Comparison of ENCODE assay signal across 23 cellular contexts in genomic region chr16:65116818-65117430, GRCh38. TPM values are rescaled to one million over a fixed set of nuclear protein-coding genes. Genes with fewer than 3 reads are reported as not detected.
DNase-seq lines count a peak whose midpoint lies in the region; ATAC-seq, FAIRE-seq and TF ChIP-seq lines count a peak whose summit lies in the region.
"Had no signal": no experiment of that assay in that cellular context is flagged by ENCODE, and none has a peak within 500 bp of the region (broad histone marks: within the 10 kb centered on the region; RNA-seq: fewer than 3 reads in every experiment).

No MANE protein-coding gene starts in this region.

- H3K79me2 ChIP-seq in astrocyte (ENCODE audit: insufficient read depth, low read length) = peaks cover 99% of the 10 kb centered on the region
- H3K79me2 ChIP-seq in osteoblast (ENCODE audit: insufficient read depth, low read length) = peaks cover 99% of the 10 kb centered on the region

- peaks cover 48% of the 10 kb centered on the region for H3K4me1 Mint-ChIP-seq in astrocyte (ENCODE audit: low read depth, unreplicated experiment)
- no peaks in the 10 kb centered on the region for H3K4me1 Mint-ChIP-seq in activated T-cell treated with anti-CD3 and anti-CD28 coated beads, Interleukin-2, amount 50 U/mL, for 72 hours (ENCODE audit: low read depth)
- H3K4me1 Mint-ChIP-seq: activated naive CD8-positive, alpha-beta T cell treated with anti-CD3 and anti-CD28 coated beads for 36 hours had no signal

- H3K36me3 Mint-ChIP-seq in astrocyte (ENCODE audit: low read depth, unreplicated experiment) = peaks cover 13% of the 10 kb centered on the region
- H3K36me3 Mint-ChIP-seq in activated T-cell treated with anti-CD3 and anti-CD28 coated beads, Interleukin-2, amount 50 U/mL, for 72 hours (ENCODE audit: insufficient read depth in 2 of 2) = peaks cover 2 to 3% of the 10 kb centered on the region in 2 donors
- H3K36me3 Mint-ChIP-seq: activated naive CD8-positive, alpha-beta T cell treated with anti-CD3 and anti-CD28 coated beads for 36 hours had no signal

- peak overlapping the region; percentile 1 for H3K4me3 ChIP-seq in AG10803 (ENCODE audit: low read length)
- no peak overlapping the region for H3K4me3 ChIP-seq in astrocyte (ENCODE audit: insufficient read depth, low read depth, low read length)
- no peak overlapping the region for H3K4me3 ChIP-seq in fibroblast of villous mesenchyme (ENCODE audit: low read depth, low read length)
- peak overlapping the region; percentile 95 for H3K4me3 ChIP-seq in osteoblast (ENCODE audit: insufficient read depth, low read length)
- H3K4me3 ChIP-seq: cardiac muscle cell, lung, Peyer's patch had no signal

- H4K20me1 ChIP-seq in astrocyte (ENCODE audit: insufficient read depth, low read length) (peaks cover 87% of the 10 kb centered on the region), osteoblast (ENCODE audit: insufficient read depth, low read length) (peaks cover 86% of the 10 kb centered on the region)

- no peak for ATAC-seq in activated T-cell treated with anti-CD3 and anti-CD28 coated beads, Interleukin-2, amount 50 U/mL, for 72 hours (replicated peaks in 1 of 2)
- ATAC-seq: naive thymus-derived CD8-positive, alpha-beta T cell had no signal

- peak overlapping the region; percentile 79 for H3K4me3 Mint-ChIP-seq in astrocyte (ENCODE audit: unreplicated experiment)
- H3K4me3 Mint-ChIP-seq in activated T-cell treated with anti-CD3 and anti-CD28 coated beads, Interleukin-2, amount 50 U/mL, for 72 hours = no peak overlapping the region
- H3K4me3 Mint-ChIP-seq: activated naive CD8-positive, alpha-beta T cell treated with anti-CD3 and anti-CD28 coated beads for 36 hours; naive thymus-derived CD8-positive, alpha-beta T cell had no signal

- H3K27me3 ChIP-seq in astrocyte (ENCODE audit: insufficient read depth, low read length) (no peaks in the 10 kb centered on the region), osteoblast (ENCODE audit: insufficient read depth, low read length) (no peaks in the 10 kb centered on the region)
- H3K27me3 ChIP-seq: cardiac muscle cell had no signal

- H3K27ac ChIP-seq in astrocyte (ENCODE audit: low read depth, low read length) (peak overlapping the region; percentile 93), osteoblast (ENCODE audit: low read depth, low read length) (peak overlapping the region; percentile 89)
- H3K27ac ChIP-seq: cardiac muscle cell had no signal

- in situ Hi-C loops in GM13977 (cut with MboI; ENCODE audit: low pct_unique_long_range_greater_than_20kb, low sequenced_read_pairs, unreplicated experiment) = loop anchor here (25.0 kb wide), 1 partner anchor 1755 kb away; no protein-coding TSS in a partner anchor
- in situ Hi-C loops in G401 (cut with HindIII; ENCODE audit: low sequenced_read_pairs) = no loop called here

- no peaks in the 10 kb centered on the region for H3K27me3 Mint-ChIP-seq in astrocyte (ENCODE audit: low read depth, unreplicated experiment)
- H3K27me3 Mint-ChIP-seq in activated T-cell treated with anti-CD3 and anti-CD28 coated beads, Interleukin-2, amount 50 U/mL, for 72 hours (ENCODE audit: low read depth) = peaks cover 8% of the 10 kb centered on the region

- H3K4me1 ChIP-seq in astrocyte (ENCODE audit: insufficient read depth, low read length) (peaks cover 38% of the 10 kb centered on the region), osteoblast (ENCODE audit: insufficient read depth, low read length) (peaks cover 50% of the 10 kb centered on the region)
- H3K4me1 ChIP-seq: Peyer's patch had no signal

- FAIRE-seq in astrocyte (lab: Jason Lieb, UNC) = peak; percentile 9
- FAIRE-seq: keratinocyte, urothelium cell line had no signal

- H3K9me3 ChIP-seq in astrocyte (ENCODE audit: insufficient read depth, low read depth, low read length) = no peaks in the 10 kb centered on the region
- no peaks in the 10 kb centered on the region for H3K9me3 ChIP-seq in osteoblast (ENCODE audit: low read depth, low read length)
- H3K9me3 ChIP-seq: Peyer's patch had no signal

- peak overlapping the region; percentile 98 for H3K9ac ChIP-seq in astrocyte (ENCODE audit: low read length)

- no peak overlapping the region for H2AFZ ChIP-seq in astrocyte (ENCODE audit: low read depth, low read length)
- no peak overlapping the region for H2AFZ ChIP-seq in osteoblast (ENCODE audit: low read length)

- no peak for TF ChIP-seq CTCF in AG10803 (conservative IDR thresholded peaks at IDR 0.05; ENCODE audit: low read length)
- TF ChIP-seq CTCF in astrocyte (IDR thresholded peaks at IDR 0.05; ENCODE audit: insufficient read depth, low read depth, low read length) = no peak
- TF ChIP-seq CTCF in fibroblast of villous mesenchyme (IDR thresholded peaks at IDR 0.05; ENCODE audit: insufficient read depth, low read depth, low read length) = no peak
- no peak for TF ChIP-seq CTCF in osteoblast (IDR thresholded peaks at IDR 0.05; ENCODE audit: extremely low read depth, low read depth, low read length)
- TF ChIP-seq CTCF in GM13977 (IDR thresholded peaks at IDR 0.05; ENCODE audit: extremely low read depth, insufficient read depth, missing control alignments) = no peak

- H3K4me2 ChIP-seq in astrocyte (ENCODE audit: low read length) = peak overlapping the region; percentile 91
- H3K4me2 ChIP-seq in osteoblast (ENCODE audit: insufficient read depth, low read length) = peak overlapping the region; percentile 83

- no peaks in the 10 kb centered on the region for H3K9me3 Mint-ChIP-seq in astrocyte (ENCODE audit: unreplicated experiment)
- no peaks in the 10 kb centered on the region for H3K9me3 Mint-ChIP-seq in activated T-cell treated with anti-CD3 and anti-CD28 coated beads, Interleukin-2, amount 50 U/mL, for 72 hours
- H3K9me3 Mint-ChIP-seq: activated naive CD8-positive, alpha-beta T cell treated with anti-CD3 and anti-CD28 coated beads for 36 hours had no signal

- peak; percentile 48 for DNase-seq in AG10803 (ENCODE audit: low read depth)
- DNase-seq in astrocyte (ENCODE audit: low read depth) = peak; percentile 69
- peak; percentile 45 for DNase-seq in fibroblast of villous mesenchyme (ENCODE audit: low read depth)
- DNase-seq in osteoblast (ENCODE audit: insufficient read length, low spot score, missing footprints) = no peak
- DNase-seq in activated T-cell treated with anti-CD3 and anti-CD28 coated beads, Interleukin-2, amount 50 U/mL, for 72 hours = no peak
- no peak for DNase-seq in cerebellar cortex (ENCODE audit: low spot score)
- no peak for DNase-seq in GM13977 (ENCODE audit: low spot score)
- no peak for DNase-seq in G401 (ENCODE audit: low spot score)
- DNase-seq: ACHN; activated CD4-positive, CD25-positive, alpha-beta regulatory T cell treated with anti-CD3 and anti-CD28 coated beads, Interleukin-2, amount 50 U/mL, for 72 hours; activated CD8-positive, alpha-beta memory T cell treated with anti-CD3 and anti-CD28 coated beads for 24 hours; activated naive CD8-positive, alpha-beta T cell treated with anti-CD3 and anti-CD28 coated beads for 36 hours; effector memory CD4-positive, alpha-beta T cell; KG1; naive thymus-derived CD8-positive, alpha-beta T cell; NCI-H1930; NCI-H226; Peyer's patch had no signal

- H3K36me3 ChIP-seq in astrocyte (ENCODE audit: insufficient read depth, low read length) (peaks cover 42% of the 10 kb centered on the region), osteoblast (ENCODE audit: insufficient read depth, low read length) (peaks cover 44% of the 10 kb centered on the region)
- H3K36me3 ChIP-seq: cardiac muscle cell, Peyer's patch had no signal

- peak overlapping the region; percentile 42 for H3K27ac Mint-ChIP-seq in astrocyte (ENCODE audit: unreplicated experiment)
- H3K27ac Mint-ChIP-seq in activated T-cell treated with anti-CD3 and anti-CD28 coated beads, Interleukin-2, amount 50 U/mL, for 72 hours = no peak overlapping the region
- H3K27ac Mint-ChIP-seq: activated naive CD8-positive, alpha-beta T cell treated with anti-CD3 and anti-CD28 coated beads for 36 hours; naive thymus-derived CD8-positive, alpha-beta T cell; progenitor cell of endocrine pancreas had no signal

RNA-seq across cellular contexts. Expression of gene CDH11, which starts 4.9 kb away (rescaled TPM):
- 313 and 509 TPM in 2 replicates for total RNA-seq in astrocyte
- 265 and 290 TPM in 2 replicates for total RNA-seq in fibroblast of villous mesenchyme
- total RNA-seq in osteoblast = 1,097 and 1,116 TPM in 2 replicates
- not detected for total RNA-seq in activated T-cell treated with anti-CD3 and anti-CD28 coated beads, Interleukin-2, amount 50 U/mL, for 72 hours
- total RNA-seq in G401 (2014; rRNA removed; shearing (Covaris generic)) = not detected in 2 replicates
- total RNA-seq: activated naive CD8-positive, alpha-beta T cell treated with anti-CD3 and anti-CD28 coated beads for 36 hours; naive thymus-derived CD8-positive, alpha-beta T cell had no signal

Comparison
In these comparisons a context has a peak if more than half of its experiments do, and no peak if none do; other contexts are left out.
1. DNase-seq: peak in AG10803 (single experiment), astrocyte (single experiment) and fibroblast of villous mesenchyme (single experiment); none in osteoblast (single experiment), activated T-cell treated with anti-CD3 and anti-CD28 coated beads, Interleukin-2, amount 50 U/mL, for 72 hours (0 of 2), cerebellar cortex (single experiment), GM13977 (single experiment) and G401 (single experiment).
2. H3K4me3 ChIP-seq: peak in AG10803 (single experiment) and osteoblast (single experiment); none in astrocyte (single experiment) and fibroblast of villous mesenchyme (single experiment).
3. RNA of gene CDH11, which starts 4.9 kb away (total RNA-seq): 1,097 to 1,116 TPM in osteoblast, 313 to 509 TPM in astrocyte and 265 to 290 TPM in fibroblast of villous mesenchyme; not detected in activated T-cell treated with anti-CD3 and anti-CD28 coated beads, Interleukin-2, amount 50 U/mL, for 72 hours and not detected in G401; every median in the first group is over 100 times any median in the second.